Comparison of ENCODE assay signal across 10 cellular contexts in genomic region chr10:117137911-117138642, GRCh38. TPM values are rescaled to one million over a fixed set of nuclear protein-coding genes. Genes with fewer than 3 reads are reported as not detected.
DNase-seq lines count a peak whose midpoint lies in the region; ATAC-seq, FAIRE-seq and TF ChIP-seq lines count a peak whose summit lies in the region.
"Had no signal": no experiment of that assay in that cellular context is flagged by ENCODE, and none has a peak within 500 bp of the region (broad histone marks: within the 10 kb centered on the region; RNA-seq: fewer than 3 reads in every experiment).

Gene VAX1, minus strand, starts transcription at chr10:117138270. Its CDS starts 214 bp downstream, at chr10:117138056.

- H3K9me3 ChIP-seq in ascending aorta (no peaks in the 10 kb centered on the region), thyroid gland (no peaks in the 10 kb centered on the region)

- no peaks in the 10 kb centered on the region for H3K9me3 Mint-ChIP-seq in activated T-cell treated with anti-CD3 and anti-CD28 coated beads, Interleukin-2, amount 50 U/mL, for 72 hours
- H3K9me3 Mint-ChIP-seq in activated T-cell treated with anti-CD3 and anti-CD28 coated beads, Interleukin-2, amount 50 U/mL, for 4 hours, result no peaks in the 10 kb centered on the region

- H3K4me3 Mint-ChIP-seq in activated T-cell treated with anti-CD3 and anti-CD28 coated beads, Interleukin-2, amount 50 U/mL, for 72 hours, result peak within 1 kb of the TSS; percentile 46 to 70
- no peak within 1 kb of the TSS for H3K4me3 Mint-ChIP-seq in activated T-cell treated with anti-CD3 and anti-CD28 coated beads, Interleukin-2, amount 50 U/mL, for 4 hours

- no peak for FAIRE-seq in D721Med (lab: Jason Lieb, UNC)
- FAIRE-seq: G401.6 had no signal

- peak within 1 kb of the TSS; percentile 38 for H3K27ac Mint-ChIP-seq in activated T-cell treated with anti-CD3 and anti-CD28 coated beads, Interleukin-2, amount 50 U/mL, for 72 hours

- H3K27me3 Mint-ChIP-seq in activated T-cell treated with anti-CD3 and anti-CD28 coated beads, Interleukin-2, amount 50 U/mL, for 72 hours (ENCODE audit: low read depth), result peaks cover 69% of the 10 kb centered on the region
- H3K27me3 Mint-ChIP-seq in activated T-cell treated with anti-CD3 and anti-CD28 coated beads, Interleukin-2, amount 50 U/mL, for 4 hours (ENCODE audit: low read depth), result peaks cover 74% of the 10 kb centered on the region

- peaks cover 2% of the 10 kb centered on the region in 2 donors for H3K36me3 Mint-ChIP-seq in activated T-cell treated with anti-CD3 and anti-CD28 coated beads, Interleukin-2, amount 50 U/mL, for 72 hours (ENCODE audit: insufficient read depth in 2 of 2)
- no peaks in the 10 kb centered on the region for H3K36me3 Mint-ChIP-seq in activated T-cell treated with anti-CD3 and anti-CD28 coated beads, Interleukin-2, amount 50 U/mL, for 4 hours (ENCODE audit: insufficient read depth)

- H3K4me3 ChIP-seq in ascending aorta, result peak within 1 kb of the TSS; percentile 52 to 53
- peak within 1 kb of the TSS in 2 of 3 donors; percentile 5 to 13 for H3K4me3 ChIP-seq in thyroid gland (replicated peaks in 1 of 3)

- no peak for DNase-seq in activated T-cell treated with anti-CD3 and anti-CD28 coated beads, Interleukin-2, amount 50 U/mL, for 72 hours
- DNase-seq in activated T-cell treated with anti-CD3 and anti-CD28 coated beads, Interleukin-2, amount 50 U/mL, for 4 hours, result no peak
- DNase-seq in ascending aorta (ENCODE audit: low spot score in 2 of 2) (no peak), left kidney (ENCODE audit: low read depth, low spot score) (peak; percentile 56), thyroid gland (peak in 1 of 2 donors; percentile 4), LoVo (ENCODE audit: low spot score) (no peak), D721Med (ENCODE audit: insufficient read length, low spot score) (no peak)
- DNase-seq: NCI-H2171 had no signal

- peaks cover 0 to 12% of the 10 kb centered on the region in 2 donors for H3K4me1 ChIP-seq in ascending aorta
- H3K4me1 ChIP-seq in thyroid gland, result peaks cover 13 to 28% of the 10 kb centered on the region in 2 donors

- 4 to 5% methylated on average over 54 to 56 of the region's 65 CpGs for WGBS in thyroid gland, 2 donors

- H3K36me3 ChIP-seq in ascending aorta (no peaks in the 10 kb centered on the region), thyroid gland (no peaks in the 10 kb centered on the region)

- TF ChIP-seq POLR2A in thyroid gland (IDR thresholded peaks at IDR 0.05), result no peak

- H3K27ac ChIP-seq in ascending aorta, result no peak within 1 kb of the TSS
- no peak within 1 kb of the TSS for H3K27ac ChIP-seq in thyroid gland

- no peak for ATAC-seq in activated T-cell treated with anti-CD3 and anti-CD28 coated beads, Interleukin-2, amount 50 U/mL, for 72 hours (replicated peaks in 1 of 2)
- ATAC-seq in activated T-cell treated with anti-CD3 and anti-CD28 coated beads, Interleukin-2, amount 50 U/mL, for 4 hours, result no peak
- no peak for ATAC-seq in HG02678 (IDR thresholded peaks at IDR 0.05; ENCODE audit: unreplicated experiment)

- H3K4me1 Mint-ChIP-seq in activated T-cell treated with anti-CD3 and anti-CD28 coated beads, Interleukin-2, amount 50 U/mL, for 72 hours (ENCODE audit: low read depth), result peaks cover 9% of the 10 kb centered on the region
- peaks cover 15% of the 10 kb centered on the region for H3K4me1 Mint-ChIP-seq in activated T-cell treated with anti-CD3 and anti-CD28 coated beads, Interleukin-2, amount 50 U/mL, for 4 hours (ENCODE audit: low read depth)

- intact Hi-C loops in ascending aorta (cut with DNase I), result no loop called here
- intact Hi-C loops in thyroid gland (cut with DNase I), result no loop called here

- H3K27me3 ChIP-seq in ascending aorta (peaks cover 31% of the 10 kb centered on the region), thyroid gland (peaks cover 46% of the 10 kb centered on the region)

- TF ChIP-seq CTCF in ascending aorta (IDR thresholded peaks at IDR 0.05), result no peak
- TF ChIP-seq CTCF in thyroid gland (IDR thresholded peaks at IDR 0.05), result no peak
- no peak for TF ChIP-seq CTCF in D721Med (IDR thresholded peaks at IDR 0.05; ENCODE audit: insufficient read depth, missing control alignments)

RNA-seq across cellular contexts. Expression of gene VAX1, which starts in this region (rescaled TPM):
- not detected for total RNA-seq in activated T-cell treated with anti-CD3 and anti-CD28 coated beads, Interleukin-2, amount 50 U/mL, for 72 hours
- total RNA-seq in activated T-cell treated with anti-CD3 and anti-CD28 coated beads, Interleukin-2, amount 50 U/mL, for 4 hours, result not detected
- total RNA-seq in ascending aorta (not detected), thyroid gland (not detected)
